27 cellular contexts compared by ENCODE assay signal in genomic region chr17:54282886-54283285, GRCh38.
DNase-seq lines count a peak whose midpoint lies in the region; ATAC-seq, FAIRE-seq and TF ChIP-seq lines count a peak whose summit lies in the region.
"Had no signal": no experiment of that assay in that cellular context is flagged by ENCODE, and none has a peak within 500 bp of the region (broad histone marks: within the 10 kb centered on the region; RNA-seq: fewer than 3 reads in every experiment).

No MANE protein-coding gene starts in this region.

- H3K27ac Mint-ChIP-seq in MCF 10A (ENCODE audit: low read depth, unreplicated experiment), result no peak overlapping the region
- H3K27ac Mint-ChIP-seq: CD14-positive monocyte; CD4-positive, alpha-beta memory T cell; CD4-positive, CD25-positive, alpha-beta regulatory T cell; CD8-positive, alpha-beta memory T cell had no signal

- H3K9ac ChIP-seq in mammary epithelial cell (ENCODE audit: insufficient read depth, low read length) (no peak overlapping the region), keratinocyte (ENCODE audit: control insufficient read depth, extremely low read depth, insufficient read depth, low read length) (no peak overlapping the region)
- H3K9ac ChIP-seq: BLaER1 had no signal

- intact Hi-C loops in mammary epithelial cell (cut with micrococcal nuclease) (no loop called here), MCF 10A (cut with micrococcal nuclease) (no loop called here)

- H3K27me3 ChIP-seq in mammary epithelial cell (ENCODE audit: insufficient read depth, low read length) (no peaks in the 10 kb centered on the region), keratinocyte (ENCODE audit: control insufficient read depth, extremely low read depth, insufficient read depth, low read length) (no peaks in the 10 kb centered on the region)
- H3K27me3 ChIP-seq: BLaER1 had no signal

- H3K4me1 ChIP-seq in mammary epithelial cell (ENCODE audit: insufficient read depth, low read length), result peaks cover 48% of the 10 kb centered on the region
- peaks cover 11% of the 10 kb centered on the region for H3K4me1 ChIP-seq in keratinocyte (ENCODE audit: control insufficient read depth, extremely low read depth, insufficient read depth, low read length)
- H3K4me1 ChIP-seq: BE2C, BLaER1 had no signal

- POLR2A ChIA-PET in MCF 10A (lab: Yijun Ruan, JAX), result interaction anchor here (1.2 to 1.5 kb wide), 2 partner anchors 13 to 27 kb away, joined by 3 to 4 read pairs; no protein-coding TSS in a partner anchor

- peak; percentile 73 for FAIRE-seq in keratinocyte (lab: Jason Lieb, UNC)
- FAIRE-seq: GM12878, GM12892, GM18507, GM19239 had no signal

- H4K20me1 ChIP-seq in mammary epithelial cell (ENCODE audit: insufficient read depth, low read length) (no peaks in the 10 kb centered on the region), keratinocyte (ENCODE audit: control insufficient read depth, extremely low read depth, insufficient read depth, low read length) (no peaks in the 10 kb centered on the region)
- H4K20me1 ChIP-seq: BLaER1 had no signal

- no peaks in the 10 kb centered on the region for H3K36me3 Mint-ChIP-seq in MCF 10A (ENCODE audit: insufficient read depth, unreplicated experiment)
- H3K36me3 Mint-ChIP-seq: CD14-positive monocyte; CD4-positive, alpha-beta memory T cell; CD4-positive, CD25-positive, alpha-beta regulatory T cell; CD8-positive, alpha-beta memory T cell had no signal

- no peaks in the 10 kb centered on the region for H3K27me3 Mint-ChIP-seq in MCF 10A (ENCODE audit: insufficient read depth, unreplicated experiment)
- H3K27me3 Mint-ChIP-seq: CD4-positive, alpha-beta memory T cell; CD4-positive, CD25-positive, alpha-beta regulatory T cell; CD8-positive, alpha-beta memory T cell had no signal

- H3K4me1 Mint-ChIP-seq in MCF 10A (ENCODE audit: insufficient read depth, unreplicated experiment), result peaks cover 8% of the 10 kb centered on the region
- H3K4me1 Mint-ChIP-seq: CD14-positive monocyte; CD4-positive, alpha-beta memory T cell; CD4-positive, CD25-positive, alpha-beta regulatory T cell; CD8-positive, alpha-beta memory T cell had no signal

- H3K27ac ChIP-seq in mammary epithelial cell (ENCODE audit: insufficient read depth, low read depth, low read length) (no peak overlapping the region), keratinocyte (ENCODE audit: control insufficient read depth, insufficient read depth, low read length) (no peak overlapping the region)
- H3K27ac ChIP-seq: 22Rv1, BLaER1 had no signal

- H3K4me3 ChIP-seq in mammary epithelial cell (replicated peaks in 1 of 3; ENCODE audit: insufficient read depth in 1 of 3, low read depth in 2 of 3, low read length in 3 of 3), result no peak overlapping the region
- no peak overlapping the region for H3K4me3 ChIP-seq in epithelial cell of esophagus (ENCODE audit: low read length)
- H3K4me3 ChIP-seq in keratinocyte (ENCODE audit: control insufficient read depth in 2 of 3, extremely low read depth in 1 of 3, insufficient read depth in 2 of 3, low read depth in 1 of 3, low read length in 3 of 3), result no peak overlapping the region
- H3K4me3 ChIP-seq: BLaER1, GM12878 had no signal

- ATAC-seq in GM18858 (IDR thresholded peaks at IDR 0.05; ENCODE audit: unreplicated experiment), result no peak
- ATAC-seq in HG03139 (IDR thresholded peaks at IDR 0.05; ENCODE audit: unreplicated experiment), result no peak
- ATAC-seq: GM12878 had no signal

- TF ChIP-seq CTCF in mammary epithelial cell (conservative IDR thresholded peaks at IDR 0.05 in 1 of 2, IDR thresholded peaks at IDR 0.05 in 1 of 2; ENCODE audit: extremely low read depth in 1 of 2, insufficient read depth in 1 of 2, low read depth in 1 of 2, low read length in 2 of 2) (no peak), MCF 10A (IDR thresholded peaks at IDR 0.05; ENCODE audit: unreplicated experiment) (no peak), epithelial cell of esophagus (IDR thresholded peaks at IDR 0.05; ENCODE audit: insufficient read depth, low read depth, low read length, missing control alignments) (no peak), keratinocyte (optimal IDR thresholded peaks at IDR 0.05 in 1 of 3, IDR thresholded peaks at IDR 0.05 in 1 of 3, conservative IDR thresholded peaks at IDR 0.05 in 1 of 3; ENCODE audit: extremely low read depth in 1 of 3, insufficient read depth in 2 of 3, low read length in 3 of 3) (no peak)

- no peak overlapping the region for H2AFZ ChIP-seq in mammary epithelial cell (ENCODE audit: low read depth, low read length)
- H2AFZ ChIP-seq in keratinocyte (ENCODE audit: control insufficient read depth, low read length), result no peak overlapping the region

- dilution Hi-C loops in mammary epithelial cell (cut with HindIII; ENCODE audit: low sequenced_read_pairs), result no loop called here
- dilution Hi-C loops in keratinocyte (cut with MboI; ENCODE audit: extremely low pct_ligation_motif_present, low sequenced_read_pairs), result no loop called here

- H3K4me2 ChIP-seq in mammary epithelial cell (ENCODE audit: insufficient read depth, low read depth, low read length) (peak overlapping the region; percentile 29), keratinocyte (ENCODE audit: control insufficient read depth, extremely low read depth, insufficient read depth, low read depth, low read length) (no peak overlapping the region)
- H3K4me2 ChIP-seq: BLaER1 had no signal

- CTCF ChIA-PET in mammary epithelial cell (lab: Charles Lee; ENCODE audit: low non-redundant PET) (no interaction called here), MCF 10A (lab: Yijun Ruan, JAX) (no interaction called here)

- DNase-seq in mammary epithelial cell (peak; percentile 52), MCF 10A (ENCODE audit: unreplicated experiment) (no peak), epithelial cell of esophagus (ENCODE audit: low read depth) (peak; percentile 58), keratinocyte (ENCODE audit: low read depth, low spot score) (no peak)
- DNase-seq: ACHN; BE2C; C1 segment of cervical spinal cord; CD4-positive, alpha-beta memory T cell; CD4-positive, CD25-positive, alpha-beta regulatory T cell; CD8-positive, alpha-beta memory T cell; COR-L47; DMS 273 treated with DMSO at 0.1 percent for 48 hours; DMS153; DMS53; DMS79; DND-41; EL; GDM1 had no signal

- H3K4me3 Mint-ChIP-seq in MCF 10A (ENCODE audit: unreplicated experiment), result no peak overlapping the region
- H3K4me3 Mint-ChIP-seq: CD14-positive monocyte; CD4-positive, alpha-beta memory T cell; CD4-positive, CD25-positive, alpha-beta regulatory T cell; CD8-positive, alpha-beta memory T cell had no signal

- H3K9me3 ChIP-seq in mammary epithelial cell (replicated peaks; ENCODE audit: insufficient read depth, low read length) (no peaks in the 10 kb centered on the region), keratinocyte (ENCODE audit: control insufficient read depth, low read depth, low read length) (no peaks in the 10 kb centered on the region)
- H3K9me3 ChIP-seq: BE2C had no signal

- H3K36me3 ChIP-seq in mammary epithelial cell (ENCODE audit: insufficient read depth, low read length) (no peaks in the 10 kb centered on the region), keratinocyte (ENCODE audit: control insufficient read depth in 2 of 2, extremely low read depth in 1 of 2, insufficient read depth in 2 of 2, low read length in 2 of 2) (no peaks in the 10 kb centered on the region)
- H3K36me3 ChIP-seq: BE2C, BLaER1 had no signal

- no peaks in the 10 kb centered on the region for H3K9me1 ChIP-seq in keratinocyte (ENCODE audit: control insufficient read depth, extremely low read depth, insufficient read depth, low read length)

- no TSS peak for BruUV-seq in mammary epithelial cell (replicated peaks; lab: Mats Ljungman, UMichigan)
- no TSS peak for BruUV-seq in MCF 10A (replicated peaks; lab: Mats Ljungman, UMichigan)

- H3K79me2 ChIP-seq in mammary epithelial cell (ENCODE audit: insufficient read depth, low read length) (no peaks in the 10 kb centered on the region), keratinocyte (ENCODE audit: control insufficient read depth, insufficient read depth, low read length) (no peaks in the 10 kb centered on the region)

- 4% methylated on average over 2 of the region's 2 CpGs for WGBS in mammary epithelial cell (ENCODE audit: low coverage, missing lambda C conversion rate)

- in situ Hi-C loops in mammary epithelial cell (cut with MboI; ENCODE audit: low sequenced_read_pairs in 2 of 2), result no loop called here

- H3K9me3 Mint-ChIP-seq in MCF 10A (ENCODE audit: unreplicated experiment), result no peaks in the 10 kb centered on the region

Comparison
In these comparisons a context has a peak if more than half of its experiments do, and no peak if none do; other contexts are left out.
1. DNase-seq: peak in mammary epithelial cell (single experiment) and epithelial cell of esophagus (single experiment); none in MCF 10A (single experiment) and keratinocyte (single experiment).